21 cellular contexts compared by ENCODE assay signal in genomic region chr3:110656394-110656793, GRCh38.
"Had no signal": no experiment of that assay in that cellular context is flagged by ENCODE, and none has a peak within 500 bp of the region (broad histone marks: within the 10 kb centered on the region; RNA-seq: fewer than 3 reads in every experiment).

No MANE protein-coding gene starts in this region.

- DNase-seq: activated T-cell treated with anti-CD3 and anti-CD28 coated beads, Interleukin-2, amount 50 U/mL, for 1 hour; aorta; endodermal cell; foreskin keratinocyte; mesenchymal stem cell; naive B cell; occipital lobe; posterior cingulate gyrus; retina; sigmoid colon; stimulated activated CD4-positive, alpha-beta T cell treated with anti-CD3 and anti-CD28 coated beads, Interleukin-4, amount 100 ng/mL, for 1 hour; stimulated activated naive CD8-positive, alpha-beta T cell treated with anti-CD3 and anti-CD28 coated beads, Interleukin-15, Interleukin-2, amounts not matched to agents 100 U/mL and 50 U/mL, for 24 hours; substantia nigra; T-helper 1 cell; T-helper 9 cell; thyroid gland had no signal

- H3K36me3 Mint-ChIP-seq: activated naive CD4-positive, alpha-beta T cell treated with anti-CD3 and anti-CD28 coated beads, Interleukin-2, amount 50 U/mL, for 72 hours; brain; naive B cell had no signal

- H3K27me3 ChIP-seq: sigmoid colon, thyroid gland had no signal

- H3K9me3 ChIP-seq: thyroid gland had no signal

- ATAC-seq: activated naive CD4-positive, alpha-beta T cell treated with anti-CD3 and anti-CD28 coated beads, Interleukin-2, amount 50 U/mL, for 72 hours; activated T-helper 17 cell treated with anti-CD3 and anti-CD28 coated beads, Interleukin-2, amount 50 U/mL, for 72 hours; foreskin keratinocyte; stimulated activated naive CD8-positive, alpha-beta T cell treated with anti-CD3 and anti-CD28 coated beads, Interleukin-15, Interleukin-2, amounts not matched to agents 100 U/mL and 50 U/mL, for 24 hours had no signal

- H3K4me1 ChIP-seq: foreskin keratinocyte, sigmoid colon, thyroid gland had no signal

- H3K4me3 ChIP-seq: sigmoid colon, thyroid gland had no signal

- H3K4me3 Mint-ChIP-seq: activated T-helper 17 cell treated with anti-CD3 and anti-CD28 coated beads, Interleukin-2, amount 50 U/mL, for 72 hours; brain; endodermal cell; naive B cell; neural crest cell had no signal

- H3K4me1 Mint-ChIP-seq: activated T-helper 17 cell treated with anti-CD3 and anti-CD28 coated beads, Interleukin-2, amount 50 U/mL, for 72 hours; brain; naive B cell had no signal

- H3K36me3 ChIP-seq: sigmoid colon, thyroid gland had no signal

- H3K27ac Mint-ChIP-seq: activated naive CD4-positive, alpha-beta T cell treated with anti-CD3 and anti-CD28 coated beads, Interleukin-2, amount 50 U/mL, for 72 hours; activated T-helper 17 cell treated with anti-CD3 and anti-CD28 coated beads, Interleukin-2, amount 50 U/mL, for 72 hours; brain; endodermal cell; naive B cell had no signal

- H3K27me3 Mint-ChIP-seq: activated T-helper 17 cell treated with anti-CD3 and anti-CD28 coated beads, Interleukin-2, amount 50 U/mL, for 72 hours; brain had no signal

- H3K27ac ChIP-seq: epithelial cell of prostate, foreskin keratinocyte, sigmoid colon, thyroid gland had no signal

- H3K9me3 Mint-ChIP-seq: activated naive CD4-positive, alpha-beta T cell treated with anti-CD3 and anti-CD28 coated beads, Interleukin-2, amount 50 U/mL, for 72 hours; activated T-helper 17 cell treated with anti-CD3 and anti-CD28 coated beads, Interleukin-2, amount 50 U/mL, for 72 hours; endodermal cell had no signal
